1 cellular context compared by ENCODE assay signal in genomic region chr3:126083913-126084514, GRCh38.
TF ChIP-seq lines count a peak whose summit lies in the region.

SLC41A3 (minus strand) TSS chr3:126084124; CDS start chr3:126068219, 15,905 bp downstream.

TF ChIP-seq in GM12878, 131 proteins besides CTCF, POLR2A, EP300 and RAD21 (continued from another document and continues in another):
- TF ChIP-seq, protein P1, sequence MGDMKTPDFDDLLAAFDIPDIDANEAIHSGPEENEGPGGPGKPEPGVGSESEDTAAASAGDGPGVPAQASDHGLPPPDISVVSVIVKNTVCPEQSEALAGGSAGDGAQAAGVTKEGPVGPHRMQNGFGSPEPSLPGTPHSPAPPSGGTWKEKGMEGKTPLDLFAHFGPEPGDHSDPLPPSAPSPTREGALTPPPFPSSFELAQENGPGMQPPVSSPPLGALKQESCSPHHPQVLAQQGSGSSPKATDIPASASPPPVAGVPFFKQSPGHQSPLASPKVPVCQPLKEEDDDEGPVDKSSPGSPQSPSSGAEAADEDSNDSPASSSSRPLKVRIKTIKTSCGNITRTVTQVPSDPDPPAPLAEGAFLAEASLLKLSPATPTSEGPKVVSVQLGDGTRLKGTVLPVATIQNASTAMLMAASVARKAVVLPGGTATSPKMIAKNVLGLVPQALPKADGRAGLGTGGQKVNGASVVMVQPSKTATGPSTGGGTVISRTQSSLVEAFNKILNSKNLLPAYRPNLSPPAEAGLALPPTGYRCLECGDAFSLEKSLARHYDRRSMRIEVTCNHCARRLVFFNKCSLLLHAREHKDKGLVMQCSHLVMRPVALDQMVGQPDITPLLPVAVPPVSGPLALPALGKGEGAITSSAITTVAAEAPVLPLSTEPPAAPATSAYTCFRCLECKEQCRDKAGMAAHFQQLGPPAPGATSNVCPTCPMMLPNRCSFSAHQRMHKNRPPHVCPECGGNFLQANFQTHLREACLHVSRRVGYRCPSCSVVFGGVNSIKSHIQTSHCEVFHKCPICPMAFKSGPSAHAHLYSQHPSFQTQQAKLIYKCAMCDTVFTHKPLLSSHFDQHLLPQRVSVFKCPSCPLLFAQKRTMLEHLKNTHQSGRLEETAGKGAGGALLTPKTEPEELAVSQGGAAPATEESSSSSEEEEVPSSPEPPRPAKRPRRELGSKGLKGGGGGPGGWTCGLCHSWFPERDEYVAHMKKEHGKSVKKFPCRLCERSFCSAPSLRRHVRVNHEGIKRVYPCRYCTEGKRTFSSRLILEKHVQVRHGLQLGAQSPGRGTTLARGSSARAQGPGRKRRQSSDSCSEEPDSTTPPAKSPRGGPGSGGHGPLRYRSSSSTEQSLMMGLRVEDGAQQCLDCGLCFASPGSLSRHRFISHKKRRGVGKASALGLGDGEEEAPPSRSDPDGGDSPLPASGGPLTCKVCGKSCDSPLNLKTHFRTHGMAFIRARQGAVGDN (IDR thresholded peaks at IDR 0.05), result no peak
- TF ChIP-seq IKZF1 (conservative IDR thresholded peaks at IDR 0.05) (peak; percentile 72), PAX8 (IDR thresholded peaks at IDR 0.05) (no peak), NFXL1 (IDR thresholded peaks at IDR 0.05; ENCODE audit: borderline replicate concordance) (no peak), CHD2 (IDR thresholded peaks at IDR 0.05; ENCODE audit: borderline replicate concordance, low read depth, low read length) (peak; percentile 94), CEBPB (IDR thresholded peaks at IDR 0.05; ENCODE audit: borderline replicate concordance in 1 of 2, low read depth in 2 of 2, low read length in 2 of 2) (no peak), ZSCAN29 (IDR thresholded peaks at IDR 0.05) (no peak), ZNF217 (IDR thresholded peaks at IDR 0.05) (peak; percentile 52; the same call in 1 of the 2 replicates), SREBF1 (IDR thresholded peaks at IDR 0.05; ENCODE audit: low read length) (no peak), CREM (IDR thresholded peaks at IDR 0.05; ENCODE audit: low read depth) (no peak), WRNIP1 (IDR thresholded peaks at IDR 0.05; ENCODE audit: borderline replicate concordance, low read depth, low read length) (no peak), SMC3 (IDR thresholded peaks at IDR 0.05; ENCODE audit: borderline replicate concordance, low read length) (no peak), MYB (IDR thresholded peaks at IDR 0.05; ENCODE audit: borderline replicate concordance, low read depth, low read length) (no peak), NR2F1 (conservative IDR thresholded peaks at IDR 0.05) (peak; percentile 34), CREB1 (IDR thresholded peaks at IDR 0.05; ENCODE audit: low read depth) (no peak), FOXK2 (IDR thresholded peaks at IDR 0.05) (no peak), NFIC (IDR thresholded peaks at IDR 0.05; ENCODE audit: low read depth, low read length) (no peak), TCF12 (IDR thresholded peaks at IDR 0.05; ENCODE audit: low read depth, low read length) (peak; percentile 32; the same call in 1 of the 2 replicates), MYC (IDR thresholded peaks at IDR 0.05; ENCODE audit: insufficient read depth, insufficient read length, insufficient replicate concordance, low read length, severe bottlenecking) (no peak), SIN3A (IDR thresholded peaks at IDR 0.05; ENCODE audit: low read depth, low read length) (no peak), BCL11A (IDR thresholded peaks at IDR 0.05; ENCODE audit: low read depth, low read length) (no peak), KAT2A (conservative IDR thresholded peaks at IDR 0.05; ENCODE audit: control insufficient read depth, low read depth, low read length) (no peak), JUNB (IDR thresholded peaks at IDR 0.05) (no peak), CBX5 (IDR thresholded peaks at IDR 0.05; ENCODE audit: low read depth) (no peak), BACH1 (IDR thresholded peaks at IDR 0.05; ENCODE audit: borderline replicate concordance) (peak; percentile 53; the same call in 1 of the 2 replicates), SUPT20H (IDR thresholded peaks at IDR 0.05; ENCODE audit: borderline replicate concordance, control insufficient read depth, low read depth, low read length) (no peak), SMAD5 (IDR thresholded peaks at IDR 0.05; ENCODE audit: low read depth) (no peak), IRF4 (IDR thresholded peaks at IDR 0.05; ENCODE audit: low read depth, low read length) (no peak), NR2C2 (IDR thresholded peaks at IDR 0.05; ENCODE audit: borderline replicate concordance, control insufficient read depth, insufficient read length, low read depth) (no peak), MEF2B (IDR thresholded peaks at IDR 0.05; ENCODE audit: partially characterized antibody, poor library complexity, severe bottlenecking) (no peak), SUZ12 (IDR thresholded peaks at IDR 0.05; ENCODE audit: unreplicated experiment) (no peak), ATF3 (IDR thresholded peaks at IDR 0.05; ENCODE audit: borderline replicate concordance, extremely low read depth, low read depth, low read length) (no peak), HDAC6 (IDR thresholded peaks at IDR 0.05; ENCODE audit: unreplicated experiment) (no peak), SIX5 (IDR thresholded peaks at IDR 0.05; ENCODE audit: low read depth, low read length, severe bottlenecking) (no peak), RB1 (IDR thresholded peaks at IDR 0.05; ENCODE audit: borderline replicate concordance) (0 out of 2 replicates have a peak, but pooled peaks have one; percentile 62), KDM1A (IDR thresholded peaks at IDR 0.05; ENCODE audit: borderline replicate concordance) (no peak), ZNF622 (IDR thresholded peaks at IDR 0.05) (no peak), TARDBP (IDR thresholded peaks at IDR 0.05; ENCODE audit: borderline replicate concordance) (no peak), GATAD2B (conservative IDR thresholded peaks at IDR 0.05; ENCODE audit: low read depth) (no peak; the same call in 1 of the 2 replicates), STAT1 (conservative IDR thresholded peaks at IDR 0.05) (0 out of 2 replicates have a peak, but pooled peaks have one; percentile 35), IKZF2 (IDR thresholded peaks at IDR 0.05) (no peak), ZNF24 (IDR thresholded peaks at IDR 0.05) (no peak), POU2F2 (IDR thresholded peaks at IDR 0.05; ENCODE audit: borderline replicate concordance, low read depth, low read length) (0 out of 3 replicates have a peak, but pooled peaks have one; percentile 7)
- TF ChIP-seq, protein P2, sequence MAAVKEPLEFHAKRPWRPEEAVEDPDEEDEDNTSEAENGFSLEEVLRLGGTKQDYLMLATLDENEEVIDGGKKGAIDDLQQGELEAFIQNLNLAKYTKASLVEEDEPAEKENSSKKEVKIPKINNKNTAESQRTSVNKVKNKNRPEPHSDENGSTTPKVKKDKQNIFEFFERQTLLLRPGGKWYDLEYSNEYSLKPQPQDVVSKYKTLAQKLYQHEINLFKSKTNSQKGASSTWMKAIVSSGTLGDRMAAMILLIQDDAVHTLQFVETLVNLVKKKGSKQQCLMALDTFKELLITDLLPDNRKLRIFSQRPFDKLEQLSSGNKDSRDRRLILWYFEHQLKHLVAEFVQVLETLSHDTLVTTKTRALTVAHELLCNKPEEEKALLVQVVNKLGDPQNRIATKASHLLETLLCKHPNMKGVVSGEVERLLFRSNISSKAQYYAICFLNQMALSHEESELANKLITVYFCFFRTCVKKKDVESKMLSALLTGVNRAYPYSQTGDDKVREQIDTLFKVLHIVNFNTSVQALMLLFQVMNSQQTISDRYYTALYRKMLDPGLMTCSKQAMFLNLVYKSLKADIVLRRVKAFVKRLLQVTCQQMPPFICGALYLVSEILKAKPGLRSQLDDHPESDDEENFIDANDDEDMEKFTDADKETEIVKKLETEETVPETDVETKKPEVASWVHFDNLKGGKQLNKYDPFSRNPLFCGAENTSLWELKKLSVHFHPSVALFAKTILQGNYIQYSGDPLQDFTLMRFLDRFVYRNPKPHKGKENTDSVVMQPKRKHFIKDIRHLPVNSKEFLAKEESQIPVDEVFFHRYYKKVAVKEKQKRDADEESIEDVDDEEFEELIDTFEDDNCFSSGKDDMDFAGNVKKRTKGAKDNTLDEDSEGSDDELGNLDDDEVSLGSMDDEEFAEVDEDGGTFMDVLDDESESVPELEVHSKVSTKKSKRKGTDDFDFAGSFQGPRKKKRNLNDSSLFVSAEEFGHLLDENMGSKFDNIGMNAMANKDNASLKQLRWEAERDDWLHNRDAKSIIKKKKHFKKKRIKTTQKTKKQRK (IDR thresholded peaks at IDR 0.05; ENCODE audit: low read depth, low read length), result no peak
- TF ChIP-seq, protein P3, sequence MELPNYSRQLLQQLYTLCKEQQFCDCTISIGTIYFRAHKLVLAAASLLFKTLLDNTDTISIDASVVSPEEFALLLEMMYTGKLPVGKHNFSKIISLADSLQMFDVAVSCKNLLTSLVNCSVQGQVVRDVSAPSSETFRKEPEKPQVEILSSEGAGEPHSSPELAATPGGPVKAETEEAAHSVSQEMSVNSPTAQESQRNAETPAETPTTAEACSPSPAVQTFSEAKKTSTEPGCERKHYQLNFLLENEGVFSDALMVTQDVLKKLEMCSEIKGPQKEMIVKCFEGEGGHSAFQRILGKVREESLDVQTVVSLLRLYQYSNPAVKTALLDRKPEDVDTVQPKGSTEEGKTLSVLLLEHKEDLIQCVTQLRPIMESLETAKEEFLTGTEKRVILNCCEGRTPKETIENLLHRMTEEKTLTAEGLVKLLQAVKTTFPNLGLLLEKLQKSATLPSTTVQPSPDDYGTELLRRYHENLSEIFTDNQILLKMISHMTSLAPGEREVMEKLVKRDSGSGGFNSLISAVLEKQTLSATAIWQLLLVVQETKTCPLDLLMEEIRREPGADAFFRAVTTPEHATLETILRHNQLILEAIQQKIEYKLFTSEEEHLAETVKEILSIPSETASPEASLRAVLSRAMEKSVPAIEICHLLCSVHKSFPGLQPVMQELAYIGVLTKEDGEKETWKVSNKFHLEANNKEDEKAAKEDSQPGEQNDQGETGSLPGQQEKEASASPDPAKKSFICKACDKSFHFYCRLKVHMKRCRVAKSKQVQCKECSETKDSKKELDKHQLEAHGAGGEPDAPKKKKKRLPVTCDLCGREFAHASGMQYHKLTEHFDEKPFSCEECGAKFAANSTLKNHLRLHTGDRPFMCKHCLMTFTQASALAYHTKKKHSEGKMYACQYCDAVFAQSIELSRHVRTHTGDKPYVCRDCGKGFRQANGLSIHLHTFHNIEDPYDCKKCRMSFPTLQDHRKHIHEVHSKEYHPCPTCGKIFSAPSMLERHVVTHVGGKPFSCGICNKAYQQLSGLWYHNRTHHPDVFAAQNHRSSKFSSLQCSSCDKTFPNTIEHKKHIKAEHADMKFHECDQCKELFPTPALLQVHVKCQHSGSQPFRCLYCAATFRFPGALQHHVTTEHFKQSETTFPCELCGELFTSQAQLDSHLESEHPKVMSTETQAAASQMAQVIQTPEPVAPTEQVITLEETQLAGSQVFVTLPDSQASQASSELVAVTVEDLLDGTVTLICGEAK (IDR thresholded peaks at IDR 0.05; ENCODE audit: borderline replicate concordance), result no peak
- TF ChIP-seq, protein P4, sequence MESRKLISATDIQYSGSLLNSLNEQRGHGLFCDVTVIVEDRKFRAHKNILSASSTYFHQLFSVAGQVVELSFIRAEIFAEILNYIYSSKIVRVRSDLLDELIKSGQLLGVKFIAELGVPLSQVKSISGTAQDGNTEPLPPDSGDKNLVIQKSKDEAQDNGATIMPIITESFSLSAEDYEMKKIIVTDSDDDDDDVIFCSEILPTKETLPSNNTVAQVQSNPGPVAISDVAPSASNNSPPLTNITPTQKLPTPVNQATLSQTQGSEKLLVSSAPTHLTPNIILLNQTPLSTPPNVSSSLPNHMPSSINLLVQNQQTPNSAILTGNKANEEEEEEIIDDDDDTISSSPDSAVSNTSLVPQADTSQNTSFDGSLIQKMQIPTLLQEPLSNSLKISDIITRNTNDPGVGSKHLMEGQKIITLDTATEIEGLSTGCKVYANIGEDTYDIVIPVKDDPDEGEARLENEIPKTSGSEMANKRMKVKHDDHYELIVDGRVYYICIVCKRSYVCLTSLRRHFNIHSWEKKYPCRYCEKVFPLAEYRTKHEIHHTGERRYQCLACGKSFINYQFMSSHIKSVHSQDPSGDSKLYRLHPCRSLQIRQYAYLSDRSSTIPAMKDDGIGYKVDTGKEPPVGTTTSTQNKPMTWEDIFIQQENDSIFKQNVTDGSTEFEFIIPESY (IDR thresholded peaks at IDR 0.05), result no peak
- TF ChIP-seq, protein P5, sequence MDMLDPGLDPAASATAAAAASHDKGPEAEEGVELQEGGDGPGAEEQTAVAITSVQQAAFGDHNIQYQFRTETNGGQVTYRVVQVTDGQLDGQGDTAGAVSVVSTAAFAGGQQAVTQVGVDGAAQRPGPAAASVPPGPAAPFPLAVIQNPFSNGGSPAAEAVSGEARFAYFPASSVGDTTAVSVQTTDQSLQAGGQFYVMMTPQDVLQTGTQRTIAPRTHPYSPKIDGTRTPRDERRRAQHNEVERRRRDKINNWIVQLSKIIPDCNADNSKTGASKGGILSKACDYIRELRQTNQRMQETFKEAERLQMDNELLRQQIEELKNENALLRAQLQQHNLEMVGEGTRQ (IDR thresholded peaks at IDR 0.05; ENCODE audit: borderline replicate concordance, low read depth, low read length), result no peak
- TF ChIP-seq, protein P6, sequence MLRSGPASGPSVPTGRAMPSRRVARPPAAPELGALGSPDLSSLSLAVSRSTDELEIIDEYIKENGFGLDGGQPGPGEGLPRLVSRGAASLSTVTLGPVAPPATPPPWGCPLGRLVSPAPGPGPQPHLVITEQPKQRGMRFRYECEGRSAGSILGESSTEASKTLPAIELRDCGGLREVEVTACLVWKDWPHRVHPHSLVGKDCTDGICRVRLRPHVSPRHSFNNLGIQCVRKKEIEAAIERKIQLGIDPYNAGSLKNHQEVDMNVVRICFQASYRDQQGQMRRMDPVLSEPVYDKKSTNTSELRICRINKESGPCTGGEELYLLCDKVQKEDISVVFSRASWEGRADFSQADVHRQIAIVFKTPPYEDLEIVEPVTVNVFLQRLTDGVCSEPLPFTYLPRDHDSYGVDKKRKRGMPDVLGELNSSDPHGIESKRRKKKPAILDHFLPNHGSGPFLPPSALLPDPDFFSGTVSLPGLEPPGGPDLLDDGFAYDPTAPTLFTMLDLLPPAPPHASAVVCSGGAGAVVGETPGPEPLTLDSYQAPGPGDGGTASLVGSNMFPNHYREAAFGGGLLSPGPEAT (IDR thresholded peaks at IDR 0.05; ENCODE audit: low read depth), result no peak
- TF ChIP-seq, protein P7, sequence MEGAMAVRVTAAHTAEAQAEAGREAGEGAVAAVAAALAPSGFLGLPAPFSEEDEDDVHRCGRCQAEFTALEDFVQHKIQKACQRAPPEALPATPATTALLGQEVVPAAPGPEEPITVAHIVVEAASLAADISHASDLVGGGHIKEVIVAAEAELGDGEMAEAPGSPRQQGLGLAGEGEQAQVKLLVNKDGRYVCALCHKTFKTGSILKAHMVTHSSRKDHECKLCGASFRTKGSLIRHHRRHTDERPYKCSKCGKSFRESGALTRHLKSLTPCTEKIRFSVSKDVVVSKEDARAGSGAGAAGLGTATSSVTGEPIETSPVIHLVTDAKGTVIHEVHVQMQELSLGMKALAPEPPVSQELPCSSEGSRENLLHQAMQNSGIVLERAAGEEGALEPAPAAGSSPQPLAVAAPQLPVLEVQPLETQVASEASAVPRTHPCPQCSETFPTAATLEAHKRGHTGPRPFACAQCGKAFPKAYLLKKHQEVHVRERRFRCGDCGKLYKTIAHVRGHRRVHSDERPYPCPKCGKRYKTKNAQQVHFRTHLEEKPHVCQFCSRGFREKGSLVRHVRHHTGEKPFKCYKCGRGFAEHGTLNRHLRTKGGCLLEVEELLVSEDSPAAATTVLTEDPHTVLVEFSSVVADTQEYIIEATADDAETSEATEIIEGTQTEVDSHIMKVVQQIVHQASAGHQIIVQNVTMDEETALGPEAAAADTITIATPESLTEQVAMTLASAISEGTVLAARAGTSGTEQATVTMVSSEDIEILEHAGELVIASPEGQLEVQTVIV (IDR thresholded peaks at IDR 0.05; ENCODE audit: borderline replicate concordance, partially characterized antibody), result no peak
